11 cellular contexts compared by ENCODE assay signal in the genomic region with DNA sequence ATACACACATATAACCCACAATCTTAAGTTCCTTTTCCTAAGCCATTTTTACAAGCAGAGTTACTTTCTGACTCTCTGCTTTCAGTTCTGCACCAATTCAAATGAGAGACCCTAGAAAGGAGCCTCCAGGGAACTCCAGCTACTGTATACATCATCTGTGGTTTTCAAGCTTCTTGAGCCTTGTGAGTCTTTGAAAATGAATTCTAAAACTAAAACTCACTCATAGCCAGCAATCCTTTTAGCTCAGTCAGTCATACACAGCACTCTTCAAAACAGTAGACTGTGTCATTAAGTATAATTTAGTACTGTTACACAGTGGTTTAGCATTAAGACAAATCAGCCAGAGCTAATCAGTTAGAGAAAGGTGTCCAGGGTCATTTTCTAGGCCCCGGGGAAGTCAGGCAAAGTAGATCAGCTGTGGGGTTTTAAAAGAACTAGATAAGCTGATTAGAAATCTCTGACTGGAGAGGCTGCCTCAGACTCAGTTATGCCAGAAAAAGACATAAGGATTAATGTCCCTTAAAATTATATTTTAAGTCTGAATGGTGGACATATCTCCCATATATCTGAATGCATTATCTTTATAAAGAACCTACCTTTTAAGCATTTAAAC.
DNase-seq lines count a peak whose midpoint lies in the region; ATAC-seq and TF ChIP-seq lines count a peak whose summit lies in the region.
"Had no signal": no experiment of that assay in that cellular context is flagged by ENCODE, and none has a peak within 500 bp of the region (broad histone marks: within the 10 kb centered on the region; RNA-seq: fewer than 3 reads in every experiment).

No MANE protein-coding gene starts in this region.

- H3K9me2 ChIP-seq in MM.1S (replicated peaks; ENCODE audit: insufficient read depth, low read length), result no peaks in the 10 kb centered on the region
- H3K9me2 ChIP-seq in PC-3 (replicated peaks; ENCODE audit: low read length), result no peaks in the 10 kb centered on the region

- intact Hi-C loops in PC-3 (cut with micrococcal nuclease), result no loop called here
- intact Hi-C loops in mucosa of descending colon (cut with DNase I, micrococcal nuclease), result no loop called here
- intact Hi-C loops in activated naive CD4-positive, alpha-beta T cell treated with anti-CD3 and anti-CD28 coated beads for 36 hours (cut with micrococcal nuclease), result no loop called here

- no peaks in the 10 kb centered on the region for H3K9me3 Mint-ChIP-seq in activated naive CD4-positive, alpha-beta T cell treated with anti-CD3 and anti-CD28 coated beads for 36 hours

- H3K4me2 ChIP-seq in MM.1S (ENCODE audit: low read depth, low read length) (no peak overlapping the region), PC-3 (ENCODE audit: low read length) (no peak overlapping the region)

- H3K36me3 ChIP-seq in MM.1S (replicated peaks; ENCODE audit: insufficient read depth, low read length) (no peaks in the 10 kb centered on the region), PC-3 (ENCODE audit: low read depth, low read length) (no peaks in the 10 kb centered on the region), mucosa of descending colon (ENCODE audit: low read depth) (no peaks in the 10 kb centered on the region)

- DNase-seq in AG04449 (ENCODE audit: low read depth, low spot score) (peak; percentile 87), MM.1S (peak; percentile 18), ecto neural progenitor cell (ENCODE audit: low spot score) (peak; percentile 50), RPMI8226 (no peak), PC-3 (no peak), mucosa of descending colon (no peak)
- DNase-seq in activated naive CD4-positive, alpha-beta T cell treated with anti-CD3 and anti-CD28 coated beads for 36 hours, result no peak
- DNase-seq: GF-D8, NCI-H2171 treated with DMSO at 0.1 percent for 48 hours, nucleus accumbens had no signal

- POLR2A ChIA-PET in AG04449 (lab: Yijun Ruan, JAX) (interaction anchor here (0.6 to 2.1 kb wide), 13 partner anchors 27 to 349 kb away, joined by 3 to 27 read pairs (median 5); no protein-coding TSS in a partner anchor), PC-3 (lab: Charles Lee; ENCODE audit: unreplicated experiment) (no interaction called here)

- CTCF ChIA-PET in AG04449 (lab: Yijun Ruan, JAX) (interaction anchor here (1.1 to 1.7 kb wide), 8 partner anchors 67 to 349 kb away, joined by 3 to 10 read pairs (median 4); no protein-coding TSS in a partner anchor), PC-3 (lab: Charles Lee) (no interaction called here)
- CTCF ChIA-PET in activated naive CD4-positive, alpha-beta T cell treated with anti-CD3 and anti-CD28 coated beads for 36 hours (lab: Charles Lee), result no interaction called here

- H3K79me2 ChIP-seq in MM.1S (ENCODE audit: low read length) (no peaks in the 10 kb centered on the region), PC-3 (ENCODE audit: low read length) (no peaks in the 10 kb centered on the region)

- H3K9ac ChIP-seq in MM.1S (ENCODE audit: low read length) (no peak overlapping the region), PC-3 (ENCODE audit: low read length) (no peak overlapping the region)

- H3K4me1 Mint-ChIP-seq in activated naive CD4-positive, alpha-beta T cell treated with anti-CD3 and anti-CD28 coated beads for 36 hours (ENCODE audit: low read depth), result no peaks in the 10 kb centered on the region

- H3F3A ChIP-seq in MM.1S (ENCODE audit: insufficient read depth, low read length) (no peaks in the 10 kb centered on the region), PC-3 (ENCODE audit: low read length, unreplicated experiment) (peaks cover 9% of the 10 kb centered on the region)

- H2AFZ ChIP-seq in MM.1S (ENCODE audit: low read length) (no peak overlapping the region), PC-3 (ENCODE audit: low read length) (no peak overlapping the region)

- no peak for TF ChIP-seq CTCF in AG04449 (IDR thresholded peaks at IDR 0.05; ENCODE audit: insufficient read depth, low read length, missing control alignments)
- no peak for TF ChIP-seq CTCF in MM.1S (IDR thresholded peaks at IDR 0.05; ENCODE audit: low read length)
- no peak for TF ChIP-seq CTCF in PC-3 (conservative IDR thresholded peaks at IDR 0.05; ENCODE audit: low read depth, low read length)
- no peak for TF ChIP-seq CTCF in mucosa of descending colon (IDR thresholded peaks at IDR 0.05)

- no peak overlapping the region for H3K4me3 Mint-ChIP-seq in activated naive CD4-positive, alpha-beta T cell treated with anti-CD3 and anti-CD28 coated beads for 36 hours

- H3K27ac ChIP-seq in MM.1S (ENCODE audit: low read length), result peak overlapping the region; percentile 5; the same call in 1 of the 2 replicates
- no peak overlapping the region for H3K27ac ChIP-seq in PC-3 (ENCODE audit: low read length)

- H3K4me3 ChIP-seq in AG04449 (ENCODE audit: low read depth, low read length), result no peak overlapping the region
- H3K4me3 ChIP-seq in MM.1S (ENCODE audit: low read length), result no peak overlapping the region
- no peak overlapping the region for H3K4me3 ChIP-seq in PC-3 (ENCODE audit: low read length)
- H3K4me3 ChIP-seq in mucosa of descending colon, result no peak overlapping the region

- H4K20me1 ChIP-seq in MM.1S (ENCODE audit: insufficient read depth, low read length) (no peaks in the 10 kb centered on the region), PC-3 (ENCODE audit: low read length) (no peaks in the 10 kb centered on the region)

- no peaks in the 10 kb centered on the region for H3K36me3 Mint-ChIP-seq in activated naive CD4-positive, alpha-beta T cell treated with anti-CD3 and anti-CD28 coated beads for 36 hours (ENCODE audit: low read depth)

- H3K27me3 Mint-ChIP-seq in activated naive CD4-positive, alpha-beta T cell treated with anti-CD3 and anti-CD28 coated beads for 36 hours (ENCODE audit: low read depth), result no peaks in the 10 kb centered on the region

- no TSS peak for BruUV-seq in PC-3 (replicated peaks; lab: Mats Ljungman, UMichigan)

- ATAC-seq in GM21360 (IDR thresholded peaks at IDR 0.05; ENCODE audit: unreplicated experiment), result peak; percentile 96
- ATAC-seq in PC-3, result no peak
- ATAC-seq in mucosa of descending colon, result no peak

- 0 out of 2 replicates have a peak, but pooled peaks cover 6% of the 10 kb centered on the region for H3K4me1 ChIP-seq in MM.1S (ENCODE audit: low read length)
- H3K4me1 ChIP-seq in PC-3 (ENCODE audit: insufficient read depth, low read length), result peaks cover 49% of the 10 kb centered on the region
- no peaks in the 10 kb centered on the region for H3K4me1 ChIP-seq in mucosa of descending colon (ENCODE audit: low read depth)

- no peak overlapping the region for H3K27ac Mint-ChIP-seq in activated naive CD4-positive, alpha-beta T cell treated with anti-CD3 and anti-CD28 coated beads for 36 hours

- no peaks in the 10 kb centered on the region for H3K9me3 ChIP-seq in MM.1S (replicated peaks; ENCODE audit: insufficient read depth, low read length)
- H3K9me3 ChIP-seq in PC-3 (ENCODE audit: low read length), result no peaks in the 10 kb centered on the region
- H3K9me3 ChIP-seq in mucosa of descending colon, result no peaks in the 10 kb centered on the region

- H3K27me3 ChIP-seq in MM.1S (replicated peaks; ENCODE audit: insufficient read depth, low read length), result no peaks in the 10 kb centered on the region
- H3K27me3 ChIP-seq in PC-3 (ENCODE audit: low read length), result no peaks in the 10 kb centered on the region

Comparison
In these comparisons a context has a peak if more than half of its experiments do, and no peak if none do; other contexts are left out.
1. DNase-seq: peak in AG04449 (single experiment), MM.1S (single experiment) and ecto neural progenitor cell (single experiment); none in RPMI8226 (single experiment), PC-3 (single experiment), mucosa of descending colon (0 of 3) and activated naive CD4-positive, alpha-beta T cell treated with anti-CD3 and anti-CD28 coated beads for 36 hours (single experiment).